In the genomic region with DNA sequence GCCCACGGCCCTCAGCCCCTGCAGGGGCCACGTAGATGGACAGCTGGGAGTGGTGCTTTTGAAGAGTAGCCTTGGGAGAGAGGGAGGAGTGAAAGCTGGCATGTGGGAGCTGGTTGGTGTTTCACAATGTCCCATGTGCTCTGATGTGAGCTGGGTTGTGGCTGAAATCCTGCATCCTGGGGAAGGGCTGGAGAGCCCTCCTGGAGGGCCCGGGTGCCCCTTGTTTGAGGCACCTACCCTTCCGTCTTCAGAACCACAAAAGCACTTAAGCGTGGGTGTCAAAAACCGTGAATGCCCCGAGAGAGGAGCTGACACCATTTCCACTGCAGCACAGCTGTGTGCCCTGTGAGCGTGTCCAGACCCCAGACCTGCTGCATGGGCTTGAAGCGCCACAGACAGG, we compare ENCODE assay signal across 1 cellular context.
TF ChIP-seq lines count a peak whose summit lies in the region.

No MANE protein-coding gene starts in this region.

TF ChIP-seq in SK-N-SH, 30 proteins besides CTCF, POLR2A, EP300 and RAD21 (continued from another document):
- no peak for TF ChIP-seq ZBTB33 (IDR thresholded peaks at IDR 0.05; ENCODE audit: borderline replicate concordance, low read depth)
- no peak for TF ChIP-seq FOXJ3 (CRISPR knock-in tag; IDR thresholded peaks at IDR 0.05)
- TF ChIP-seq YY1 (IDR thresholded peaks at IDR 0.05; ENCODE audit: low read depth): no peak
- no peak for TF ChIP-seq RFX5 (IDR thresholded peaks at IDR 0.05; ENCODE audit: low read length)
- no peak for TF ChIP-seq MEF2A (IDR thresholded peaks at IDR 0.05; ENCODE audit: borderline replicate concordance, low read depth)
- TF ChIP-seq FOXM1 (IDR thresholded peaks at IDR 0.05; ENCODE audit: low read depth): no peak
- TF ChIP-seq JUND (IDR thresholded peaks at IDR 0.05): no peak
- no peak for TF ChIP-seq ELF1 (IDR thresholded peaks at IDR 0.05)
- TF ChIP-seq POLR2AphosphoS5 (IDR thresholded peaks at IDR 0.05; ENCODE audit: low read depth, low read length): no peak
- TF ChIP-seq, protein P1, sequence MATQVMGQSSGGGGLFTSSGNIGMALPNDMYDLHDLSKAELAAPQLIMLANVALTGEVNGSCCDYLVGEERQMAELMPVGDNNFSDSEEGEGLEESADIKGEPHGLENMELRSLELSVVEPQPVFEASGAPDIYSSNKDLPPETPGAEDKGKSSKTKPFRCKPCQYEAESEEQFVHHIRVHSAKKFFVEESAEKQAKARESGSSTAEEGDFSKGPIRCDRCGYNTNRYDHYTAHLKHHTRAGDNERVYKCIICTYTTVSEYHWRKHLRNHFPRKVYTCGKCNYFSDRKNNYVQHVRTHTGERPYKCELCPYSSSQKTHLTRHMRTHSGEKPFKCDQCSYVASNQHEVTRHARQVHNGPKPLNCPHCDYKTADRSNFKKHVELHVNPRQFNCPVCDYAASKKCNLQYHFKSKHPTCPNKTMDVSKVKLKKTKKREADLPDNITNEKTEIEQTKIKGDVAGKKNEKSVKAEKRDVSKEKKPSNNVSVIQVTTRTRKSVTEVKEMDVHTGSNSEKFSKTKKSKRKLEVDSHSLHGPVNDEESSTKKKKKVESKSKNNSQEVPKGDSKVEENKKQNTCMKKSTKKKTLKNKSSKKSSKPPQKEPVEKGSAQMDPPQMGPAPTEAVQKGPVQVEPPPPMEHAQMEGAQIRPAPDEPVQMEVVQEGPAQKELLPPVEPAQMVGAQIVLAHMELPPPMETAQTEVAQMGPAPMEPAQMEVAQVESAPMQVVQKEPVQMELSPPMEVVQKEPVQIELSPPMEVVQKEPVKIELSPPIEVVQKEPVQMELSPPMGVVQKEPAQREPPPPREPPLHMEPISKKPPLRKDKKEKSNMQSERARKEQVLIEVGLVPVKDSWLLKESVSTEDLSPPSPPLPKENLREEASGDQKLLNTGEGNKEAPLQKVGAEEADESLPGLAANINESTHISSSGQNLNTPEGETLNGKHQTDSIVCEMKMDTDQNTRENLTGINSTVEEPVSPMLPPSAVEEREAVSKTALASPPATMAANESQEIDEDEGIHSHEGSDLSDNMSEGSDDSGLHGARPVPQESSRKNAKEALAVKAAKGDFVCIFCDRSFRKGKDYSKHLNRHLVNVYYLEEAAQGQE (IDR thresholded peaks at IDR 0.05; ENCODE audit: low read depth, low read length): no peak
- TF ChIP-seq NRF1 (IDR thresholded peaks at IDR 0.05; ENCODE audit: low read depth, low read length): no peak
